Comparison of ENCODE assay signal across 1 cellular context in the genomic region with DNA sequence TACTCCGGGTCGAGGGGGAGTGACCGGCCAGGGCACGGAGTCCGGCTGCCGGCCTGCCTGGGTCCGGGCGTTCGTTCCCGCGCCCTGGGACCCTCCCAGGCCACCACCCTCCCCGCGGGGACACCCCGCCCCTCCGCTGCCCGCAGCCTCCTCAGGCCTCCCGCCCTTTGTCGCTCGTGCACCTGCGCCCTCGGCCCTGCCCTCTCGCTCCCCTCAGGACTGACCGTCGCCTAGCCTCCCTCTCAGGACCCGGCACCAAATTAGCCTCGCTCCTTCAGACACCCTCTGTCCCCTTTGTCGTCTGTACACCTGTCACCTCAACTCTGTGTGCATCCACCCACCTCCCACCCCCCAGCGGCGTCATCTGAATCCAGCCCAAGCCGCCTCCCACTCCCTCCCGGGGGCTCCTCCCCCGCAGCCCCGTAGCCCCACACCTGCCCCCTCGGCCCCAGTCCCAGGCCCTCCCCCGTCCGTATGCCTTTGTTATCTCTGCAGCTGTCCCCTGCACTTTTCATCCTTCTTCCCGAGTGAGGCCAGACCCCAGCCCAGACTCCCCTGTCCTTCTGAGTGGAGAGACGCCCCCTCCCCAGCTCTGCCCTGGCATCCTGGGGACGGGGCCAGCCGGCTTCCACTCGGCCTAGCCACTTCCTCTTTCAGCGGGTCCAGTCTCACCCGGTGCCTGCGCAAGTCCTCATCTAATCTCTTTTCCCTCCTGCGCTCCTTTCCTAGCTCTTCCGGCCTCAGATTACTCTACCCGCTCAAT.
TF ChIP-seq lines count a peak whose summit lies in the region.

No MANE protein-coding gene starts in this region.

TF ChIP-seq in K562, 482 proteins besides CTCF, POLR2A, EP300 and RAD21 (continues in another document):
- TF ChIP-seq ZBTB11 (CRISPR knock-in tag; IDR thresholded peaks at IDR 0.05) (peak in 1 of 3 experiments; percentile 19; a peak in 1 of 6 replicates), MYNN (IDR thresholded peaks at IDR 0.05) (0 out of 2 replicates have a peak, but pooled peaks have one; percentile 32), MYNN (CRISPR knock-in tag; IDR thresholded peaks at IDR 0.05) (no peak), RCOR1 (IDR thresholded peaks at IDR 0.05; ENCODE audit: borderline replicate concordance in 1 of 2, low read depth in 2 of 2, low read length in 2 of 2) (peak in 1 of 2 experiments; percentile 80; a peak in 3 of 4 replicates), HSF4 (CRISPR knock-in tag; IDR thresholded peaks at IDR 0.05; ENCODE audit: borderline replicate concordance) (no peak), EGR1 (conservative IDR thresholded peaks at IDR 0.05) (peak; percentile 6; the same call in 1 of the 2 replicates), OTX1 (CRISPR knock-in tag; IDR thresholded peaks at IDR 0.05) (no peak), TAF7 (tag; IDR thresholded peaks at IDR 0.05) (no peak), ETV1 (tag; conservative IDR thresholded peaks at IDR 0.05; ENCODE audit: low read depth) (peak; percentile 75), ZEB2 (IDR thresholded peaks at IDR 0.05) (peak; percentile 64; the same call in 1 of the 2 replicates), DPF2 (IDR thresholded peaks at IDR 0.05) (peak; percentile 73), MEIS2 (IDR thresholded peaks at IDR 0.05; ENCODE audit: partially characterized antibody) (peak; percentile 3), SRF (CRISPR knock-in tag; IDR thresholded peaks at IDR 0.05) (peak in 1 of 2 experiments; percentile 23; a peak in 1 of 4 replicates), ZNF740 (CRISPR knock-in tag; IDR thresholded peaks at IDR 0.05) (no peak), ZNF740 (tag; IDR thresholded peaks at IDR 0.05) (no peak), SIN3A (IDR thresholded peaks at IDR 0.05; ENCODE audit: borderline replicate concordance in 2 of 2, control insufficient read depth in 1 of 2, low read depth in 2 of 2, low read length in 2 of 2) (no peak), ATF1 (CRISPR knock-in tag; IDR thresholded peaks at IDR 0.05) (no peak), ATF1 (tag; IDR thresholded peaks at IDR 0.05) (no peak), HMGXB4 (CRISPR knock-in tag; IDR thresholded peaks at IDR 0.05) (0 out of 2 replicates have a peak, but pooled peaks have one; percentile 28), ZZZ3 (IDR thresholded peaks at IDR 0.05) (no peak), KDM5B (IDR thresholded peaks at IDR 0.05; ENCODE audit: insufficient replicate concordance, low read depth, low read length) (peak; percentile 33), NEUROD1 (IDR thresholded peaks at IDR 0.05; ENCODE audit: borderline replicate concordance, low read depth, low read length, partially characterized antibody) (peak; percentile 12), RHOXF2B (CRISPR knock-in tag; conservative IDR thresholded peaks at IDR 0.05) (no peak), KLF16 (IDR thresholded peaks at IDR 0.05) (peak; percentile 62; the same call in 1 of the 2 replicates), SAFB (IDR thresholded peaks at IDR 0.05; ENCODE audit: borderline replicate concordance, low read depth, low read length) (no peak), CCNT2 (IDR thresholded peaks at IDR 0.05; ENCODE audit: borderline replicate concordance, extremely low read depth, insufficient read length, low read depth, low read length) (peak; percentile 14), KAT7 (CRISPR knock-in tag; IDR thresholded peaks at IDR 0.05; ENCODE audit: borderline replicate concordance) (no peak), CREM (IDR thresholded peaks at IDR 0.05; ENCODE audit: low read depth) (peak; percentile 33), ZFP36 (IDR thresholded peaks at IDR 0.05; ENCODE audit: low read depth, low read length, partially characterized antibody) (no peak), ZBTB7A (IDR thresholded peaks at IDR 0.05; ENCODE audit: borderline replicate concordance, control insufficient read depth, low read depth, low read length) (peak; percentile 49; the same call in 1 of the 2 replicates), KDM1A (IDR thresholded peaks at IDR 0.05) (0 out of 4 replicates have a peak, but pooled peaks of 1 of the 2 experiments have one; percentile 23), CBFA2T3 (IDR thresholded peaks at IDR 0.05) (peak; percentile 75), ZBTB1 (CRISPR knock-in tag; IDR thresholded peaks at IDR 0.05; ENCODE audit: borderline replicate concordance, low read depth) (no peak), TRIM24 (IDR thresholded peaks at IDR 0.05) (0 out of 4 replicates have a peak, but pooled peaks of 1 of the 2 experiments have one; percentile 49), XRCC4 (IDR thresholded peaks at IDR 0.05; ENCODE audit: extremely low read depth, insufficient read depth, insufficient read length) (no peak), SMARCE1 (IDR thresholded peaks at IDR 0.05) (peak; percentile 67), SPI1 (IDR thresholded peaks at IDR 0.05; ENCODE audit: borderline replicate concordance, low read depth, low read length) (peak; percentile 100), ZNF165 (CRISPR knock-in tag; IDR thresholded peaks at IDR 0.05; ENCODE audit: borderline replicate concordance) (no peak), SRSF9 (IDR thresholded peaks at IDR 0.05; ENCODE audit: borderline replicate concordance, low read depth, low read length) (no peak), SMARCA5 (IDR thresholded peaks at IDR 0.05) (no peak), ZFX (CRISPR knock-in tag; IDR thresholded peaks at IDR 0.05) (peak; percentile 47; the same call in 1 of the 2 replicates), FOXA3 (CRISPR knock-in tag; conservative IDR thresholded peaks at IDR 0.05 in 1 of 2, IDR thresholded peaks at IDR 0.05 in 1 of 2) (no peak), ZBTB2 (IDR thresholded peaks at IDR 0.05) (peak; percentile 35; the same call in 1 of the 2 replicates), JUND (IDR thresholded peaks at IDR 0.05; ENCODE audit: borderline replicate concordance, low read depth, low read length) (peak; percentile 44; the same call in 1 of the 2 replicates), JUND (tag; IDR thresholded peaks at IDR 0.05; ENCODE audit: borderline replicate concordance, low read depth, low read length) (no peak), FOXJ2 (tag; IDR thresholded peaks at IDR 0.05) (no peak)
- TF ChIP-seq, protein P1, sequence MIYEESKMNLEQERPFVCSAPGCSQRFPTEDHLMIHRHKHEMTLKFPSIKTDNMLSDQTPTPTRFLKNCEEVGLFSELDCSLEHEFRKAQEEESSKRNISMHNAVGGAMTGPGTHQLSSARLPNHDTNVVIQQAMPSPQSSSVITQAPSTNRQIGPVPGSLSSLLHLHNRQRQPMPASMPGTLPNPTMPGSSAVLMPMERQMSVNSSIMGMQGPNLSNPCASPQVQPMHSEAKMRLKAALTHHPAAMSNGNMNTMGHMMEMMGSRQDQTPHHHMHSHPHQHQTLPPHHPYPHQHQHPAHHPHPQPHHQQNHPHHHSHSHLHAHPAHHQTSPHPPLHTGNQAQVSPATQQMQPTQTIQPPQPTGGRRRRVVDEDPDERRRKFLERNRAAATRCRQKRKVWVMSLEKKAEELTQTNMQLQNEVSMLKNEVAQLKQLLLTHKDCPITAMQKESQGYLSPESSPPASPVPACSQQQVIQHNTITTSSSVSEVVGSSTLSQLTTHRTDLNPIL (CRISPR knock-in tag; IDR thresholded peaks at IDR 0.05) = no peak
- TF ChIP-seq, protein P2, sequence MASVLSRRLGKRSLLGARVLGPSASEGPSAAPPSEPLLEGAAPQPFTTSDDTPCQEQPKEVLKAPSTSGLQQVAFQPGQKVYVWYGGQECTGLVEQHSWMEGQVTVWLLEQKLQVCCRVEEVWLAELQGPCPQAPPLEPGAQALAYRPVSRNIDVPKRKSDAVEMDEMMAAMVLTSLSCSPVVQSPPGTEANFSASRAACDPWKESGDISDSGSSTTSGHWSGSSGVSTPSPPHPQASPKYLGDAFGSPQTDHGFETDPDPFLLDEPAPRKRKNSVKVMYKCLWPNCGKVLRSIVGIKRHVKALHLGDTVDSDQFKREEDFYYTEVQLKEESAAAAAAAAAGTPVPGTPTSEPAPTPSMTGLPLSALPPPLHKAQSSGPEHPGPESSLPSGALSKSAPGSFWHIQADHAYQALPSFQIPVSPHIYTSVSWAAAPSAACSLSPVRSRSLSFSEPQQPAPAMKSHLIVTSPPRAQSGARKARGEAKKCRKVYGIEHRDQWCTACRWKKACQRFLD (CRISPR knock-in tag; IDR thresholded peaks at IDR 0.05) = 0 out of 2 replicates have a peak, but pooled peaks have one; percentile 12
- TF ChIP-seq, protein P3, sequence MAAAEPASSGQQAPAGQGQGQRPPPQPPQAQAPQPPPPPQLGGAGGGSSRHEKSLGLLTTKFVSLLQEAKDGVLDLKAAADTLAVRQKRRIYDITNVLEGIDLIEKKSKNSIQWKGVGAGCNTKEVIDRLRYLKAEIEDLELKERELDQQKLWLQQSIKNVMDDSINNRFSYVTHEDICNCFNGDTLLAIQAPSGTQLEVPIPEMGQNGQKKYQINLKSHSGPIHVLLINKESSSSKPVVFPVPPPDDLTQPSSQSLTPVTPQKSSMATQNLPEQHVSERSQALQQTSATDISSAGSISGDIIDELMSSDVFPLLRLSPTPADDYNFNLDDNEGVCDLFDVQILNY (CRISPR knock-in tag; IDR thresholded peaks at IDR 0.05) = no peak
- TF ChIP-seq, protein P4, sequence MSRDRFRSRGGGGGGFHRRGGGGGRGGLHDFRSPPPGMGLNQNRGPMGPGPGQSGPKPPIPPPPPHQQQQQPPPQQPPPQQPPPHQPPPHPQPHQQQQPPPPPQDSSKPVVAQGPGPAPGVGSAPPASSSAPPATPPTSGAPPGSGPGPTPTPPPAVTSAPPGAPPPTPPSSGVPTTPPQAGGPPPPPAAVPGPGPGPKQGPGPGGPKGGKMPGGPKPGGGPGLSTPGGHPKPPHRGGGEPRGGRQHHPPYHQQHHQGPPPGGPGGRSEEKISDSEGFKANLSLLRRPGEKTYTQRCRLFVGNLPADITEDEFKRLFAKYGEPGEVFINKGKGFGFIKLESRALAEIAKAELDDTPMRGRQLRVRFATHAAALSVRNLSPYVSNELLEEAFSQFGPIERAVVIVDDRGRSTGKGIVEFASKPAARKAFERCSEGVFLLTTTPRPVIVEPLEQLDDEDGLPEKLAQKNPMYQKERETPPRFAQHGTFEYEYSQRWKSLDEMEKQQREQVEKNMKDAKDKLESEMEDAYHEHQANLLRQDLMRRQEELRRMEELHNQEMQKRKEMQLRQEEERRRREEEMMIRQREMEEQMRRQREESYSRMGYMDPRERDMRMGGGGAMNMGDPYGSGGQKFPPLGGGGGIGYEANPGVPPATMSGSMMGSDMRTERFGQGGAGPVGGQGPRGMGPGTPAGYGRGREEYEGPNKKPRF (IDR thresholded peaks at IDR 0.05; ENCODE audit: low read depth, low read length) = no peak
- TF ChIP-seq, protein P5, sequence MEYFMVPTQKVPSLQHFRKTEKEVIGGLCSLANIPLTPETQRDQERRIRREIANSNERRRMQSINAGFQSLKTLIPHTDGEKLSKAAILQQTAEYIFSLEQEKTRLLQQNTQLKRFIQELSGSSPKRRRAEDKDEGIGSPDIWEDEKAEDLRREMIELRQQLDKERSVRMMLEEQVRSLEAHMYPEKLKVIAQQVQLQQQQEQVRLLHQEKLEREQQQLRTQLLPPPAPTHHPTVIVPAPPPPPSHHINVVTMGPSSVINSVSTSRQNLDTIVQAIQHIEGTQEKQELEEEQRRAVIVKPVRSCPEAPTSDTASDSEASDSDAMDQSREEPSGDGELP (CRISPR knock-in tag; IDR thresholded peaks at IDR 0.05; ENCODE audit: borderline replicate concordance) = peak; percentile 34; the same call in 1 of the 2 replicates
